ENCODE assay signal across 8 cellular contexts in the genomic region with DNA sequence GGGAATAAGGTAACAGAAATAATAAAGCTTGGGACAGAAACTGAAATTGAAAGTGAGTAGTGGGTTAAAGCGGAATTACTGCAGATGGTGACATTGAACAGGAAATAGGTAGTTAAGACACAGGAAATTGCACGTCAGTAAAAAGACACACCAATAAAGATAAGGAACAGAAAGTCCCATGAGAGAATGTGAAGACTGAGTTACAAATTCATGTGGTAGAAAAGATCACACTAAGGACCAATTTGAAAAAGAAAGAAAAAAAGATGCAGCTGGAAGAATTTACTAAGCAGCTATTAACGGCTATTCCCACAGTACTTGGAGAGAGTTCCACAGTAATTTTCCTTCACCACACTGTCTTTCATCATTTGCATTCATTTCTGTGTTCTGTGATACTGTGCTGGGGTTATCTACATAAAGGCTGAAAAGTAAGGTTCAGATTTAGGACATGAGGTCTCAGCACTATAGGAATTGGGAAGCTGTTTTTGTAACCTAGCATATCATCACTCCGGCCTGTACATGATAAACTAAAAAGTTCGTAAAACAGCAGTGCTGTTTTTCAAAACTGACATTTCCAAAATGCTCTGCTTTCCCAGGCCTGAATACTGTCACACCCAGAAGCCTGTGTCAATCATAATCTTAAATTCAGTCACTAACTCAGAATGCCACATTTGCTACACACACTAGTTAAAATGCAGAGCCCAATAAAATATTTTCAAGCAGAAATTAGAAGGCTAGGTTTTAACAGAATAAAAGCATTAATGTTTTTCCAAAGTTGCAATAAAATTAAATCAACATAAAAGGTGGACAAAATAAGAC. TPM values are rescaled to one million over a fixed set of nuclear protein-coding genes. Genes with fewer than 3 reads are reported as not detected.
DNase-seq lines count a peak whose midpoint lies in the region; ATAC-seq and TF ChIP-seq lines count a peak whose summit lies in the region.

No MANE protein-coding gene starts in this region.

- H3K4me1 ChIP-seq in H9 (ENCODE audit: insufficient read depth, low read length) (peaks cover 3% of the 10 kb centered on the region), Loucy (ENCODE audit: insufficient read depth, low read length, poor library complexity, severe bottlenecking) (peaks cover 75% of the 10 kb centered on the region)

- H3K36me3 ChIP-seq in Loucy (ENCODE audit: insufficient read depth, low read length), result peaks cover 20% of the 10 kb centered on the region

- H3K56ac ChIP-seq in H9 (ENCODE audit: insufficient read length, low read depth, low read length), result no peak overlapping the region

- H4K5ac ChIP-seq in H9 (ENCODE audit: insufficient read length, low read depth, low read length), result no peak overlapping the region

- H3K4me1 Mint-ChIP-seq in H9 (peaks cover 23 to 30% of the 10 kb centered on the region in 2 experiments), nephron (no peaks in the 10 kb centered on the region)
- H3K4me1 Mint-ChIP-seq in dendritic cell treated with granulocyte-macrophage colony-stimulating factor and Interleukin-4, amounts not matched to agents 40 ng/mL and 50 ng/mL, for 4 days (ENCODE audit: low read depth), result peaks cover 22% of the 10 kb centered on the region

- H3K27ac Mint-ChIP-seq in H9 (peak overlapping the region in 2 of 3 experiments; percentile 34 to 59; a peak in 3 of 7 replicates), nephron (peak overlapping the region in 2 of 3 experiments; percentile 70 to 74)
- peak overlapping the region; percentile 93 for H3K27ac Mint-ChIP-seq in dendritic cell treated with granulocyte-macrophage colony-stimulating factor and Interleukin-4, amounts not matched to agents 40 ng/mL and 50 ng/mL, for 4 days

- H3K23ac ChIP-seq in H9 (ENCODE audit: insufficient read length, low read depth, low read length), result no peak overlapping the region

- no peak overlapping the region for H3K4me3 Mint-ChIP-seq in H9
- peak overlapping the region; percentile 76 for H3K4me3 Mint-ChIP-seq in dendritic cell treated with granulocyte-macrophage colony-stimulating factor and Interleukin-4, amounts not matched to agents 40 ng/mL and 50 ng/mL, for 4 days
- no peak overlapping the region for H3K4me3 Mint-ChIP-seq in nephron

- no peak overlapping the region for H2AK5ac ChIP-seq in H9 (ENCODE audit: insufficient read length, low read length)

- intact Hi-C loops in dendritic cell treated with granulocyte-macrophage colony-stimulating factor and Interleukin-4, amounts not matched to agents 40 ng/mL and 50 ng/mL, for 4 days (cut with micrococcal nuclease), result no loop called here

- H2BK120ac ChIP-seq in H9 (ENCODE audit: low read depth, low read length, poor library complexity, severe bottlenecking), result no peak overlapping the region

- H2BK15ac ChIP-seq in H9 (ENCODE audit: low read depth, low read length), result no peak overlapping the region

- H3K9me3 Mint-ChIP-seq in H9 (no peaks in the 10 kb centered on the region), nephron (peaks cover 6% of the 10 kb centered on the region)
- peaks cover 10% of the 10 kb centered on the region for H3K9me3 Mint-ChIP-seq in dendritic cell treated with granulocyte-macrophage colony-stimulating factor and Interleukin-4, amounts not matched to agents 40 ng/mL and 50 ng/mL, for 4 days

- H3K23me2 ChIP-seq in H9 (ENCODE audit: insufficient read length, low read depth, low read length, poor library complexity, severe bottlenecking), result no peaks in the 10 kb centered on the region

- WGBS in H9 (ENCODE audit: extremely low coverage, insufficient read length, low lambda C conversion rate), result no CpG with 5 or more reads among the region's 5 CpGs

- H3K36me3 Mint-ChIP-seq in H9 (ENCODE audit: insufficient read depth in 1 of 3, low read depth in 3 of 3), result peaks cover 5 to 14% (median 8%) of the 10 kb centered on the region in 3 experiments; a peak in 5 of 7 replicates
- H3K36me3 Mint-ChIP-seq in dendritic cell treated with granulocyte-macrophage colony-stimulating factor and Interleukin-4, amounts not matched to agents 40 ng/mL and 50 ng/mL, for 4 days (ENCODE audit: low read depth), result peaks cover 23% of the 10 kb centered on the region
- H3K36me3 Mint-ChIP-seq in nephron (ENCODE audit: low read depth), result peaks cover 44% of the 10 kb centered on the region

- H2BK5ac ChIP-seq in H9 (ENCODE audit: insufficient read length, low read length), result no peak overlapping the region

- peak overlapping the region; percentile 79 for H3K4me3 ChIP-seq in Loucy (ENCODE audit: low read length, poor library complexity, severe bottlenecking)

- H2AFZ ChIP-seq in H9 (ENCODE audit: low read length), result no peak overlapping the region
- H2AFZ ChIP-seq in Loucy (ENCODE audit: low read length), result peak overlapping the region; percentile 11; the same call in 1 of the 2 replicates

- no peak overlapping the region for H3T11ph ChIP-seq in H9 (ENCODE audit: low read length)

- no peak for DNase-seq in H9
- DNase-seq in NCI-H510A (lab: John Stamatoyannopoulos, UW), result no peak
- DNase-seq in caudate nucleus (lab: John Stamatoyannopoulos, UW), result no peak
- DNase-seq in DMS53 (lab: John Stamatoyannopoulos, UW), result no peak

- H3F3A ChIP-seq in Loucy (ENCODE audit: low read depth), result peaks cover 17% of the 10 kb centered on the region; the same call in 1 of the 2 replicates

- H3K9ac ChIP-seq in H9 (ENCODE audit: extremely low read depth, insufficient read length, low read length) (no peak overlapping the region), Loucy (ENCODE audit: low read depth, low read length, poor library complexity, severe bottlenecking) (peak overlapping the region; percentile 78)

- H3K79me1 ChIP-seq in H9 (ENCODE audit: insufficient read depth, low read depth, low read length, poor library complexity, severe bottlenecking), result no peaks in the 10 kb centered on the region

- H3K79me2 ChIP-seq in H9 (ENCODE audit: insufficient read depth, low read length) (no peaks in the 10 kb centered on the region), Loucy (ENCODE audit: insufficient read depth, low read length) (peaks cover 49% of the 10 kb centered on the region)

- H4K8ac ChIP-seq in H9 (replicated peaks; ENCODE audit: insufficient read length, low read depth, low read length), result no peak overlapping the region

- H3K18ac ChIP-seq in H9 (ENCODE audit: insufficient read length, low read depth, low read length), result no peak overlapping the region

- H4K20me1 ChIP-seq in H9 (ENCODE audit: control insufficient read depth, insufficient read depth, insufficient read length) (no peaks in the 10 kb centered on the region), Loucy (ENCODE audit: insufficient read depth, low read length, poor library complexity, severe bottlenecking) (no peaks in the 10 kb centered on the region)

- ATAC-seq in GM18511 (IDR thresholded peaks at IDR 0.05; ENCODE audit: unreplicated experiment), result peak; percentile 96

- TF ChIP-seq CTCF in H9 (conservative IDR thresholded peaks at IDR 0.05), result no peak
- TF ChIP-seq CTCF in Loucy (conservative IDR thresholded peaks at IDR 0.05; ENCODE audit: low read length), result no peak
- no peak for TF ChIP-seq CTCF in nephron (IDR thresholded peaks at IDR 0.05; ENCODE audit: unreplicated experiment in 3 of 3)

- H3K9me3 ChIP-seq in H9 (ENCODE audit: control insufficient read depth, low read depth, low read length) (no peaks in the 10 kb centered on the region), Loucy (ENCODE audit: insufficient read depth, low read depth, low read length) (peaks cover 6% of the 10 kb centered on the region; the same call in 1 of the 2 replicates)

- H3K9me2 ChIP-seq in Loucy (replicated peaks; ENCODE audit: low read depth, low read length), result no peaks in the 10 kb centered on the region

- no peak overlapping the region for H3K4ac ChIP-seq in H9 (ENCODE audit: low read depth, low read length)

- no peak overlapping the region for H3K14ac ChIP-seq in H9 (ENCODE audit: insufficient read depth, low read length)

- H4K91ac ChIP-seq in H9 (ENCODE audit: insufficient read length, low read depth, low read length), result no peak overlapping the region

- H2BK20ac ChIP-seq in H9 (ENCODE audit: low read depth, low read length, poor library complexity, severe bottlenecking), result no peak overlapping the region

- H2BK12ac ChIP-seq in H9 (ENCODE audit: insufficient read length, low read depth, low read length), result no peak overlapping the region

- H3K27me3 Mint-ChIP-seq in H9 (ENCODE audit: low read depth) (no peaks in the 10 kb centered on the region), nephron (ENCODE audit: low read depth) (no peaks in the 10 kb centered on the region)
- H3K27me3 Mint-ChIP-seq in dendritic cell treated with granulocyte-macrophage colony-stimulating factor and Interleukin-4, amounts not matched to agents 40 ng/mL and 50 ng/mL, for 4 days, result no peaks in the 10 kb centered on the region

- H3K27me3 ChIP-seq in H9 (ENCODE audit: insufficient read depth, low read length), result no peaks in the 10 kb centered on the region
- no peaks in the 10 kb centered on the region for H3K27me3 ChIP-seq in Loucy (ENCODE audit: insufficient read depth, low read length, poor library complexity, severe bottlenecking)

- H3K4me2 ChIP-seq in H9 (ENCODE audit: insufficient read depth, insufficient read length, low read length) (peak overlapping the region; percentile 16), Loucy (ENCODE audit: low read depth, low read length, poor library complexity, severe bottlenecking) (peak overlapping the region; percentile 85)

- H3K27ac ChIP-seq in H9 (ENCODE audit: insufficient read length, low read depth, low read length) (no peak overlapping the region), caudate nucleus (ENCODE audit: low read depth, low read length) (no peak overlapping the region)

RNA-seq across cellular contexts. Expression of a gene that starts 42.9 kb away (rescaled TPM):
- total RNA-seq in H9 (2021), result 18.3 TPM in 2 replicates
